In genomic region chr2:206814486-206814885, GRCh38 we compare ENCODE assay signal across 27 cellular contexts. TPM values are rescaled to one million over a fixed set of nuclear protein-coding genes. Genes with fewer than 3 reads are reported as not detected.
"Had no signal": no experiment of that assay in that cellular context is flagged by ENCODE, and none has a peak within 500 bp of the region (broad histone marks: within the 10 kb centered on the region; RNA-seq: fewer than 3 reads in every experiment).

No MANE protein-coding gene starts in this region.

- H3K4me3 Mint-ChIP-seq: immature natural killer cell; mesothelial cell of epicardium; naive thymus-derived CD4-positive, alpha-beta T cell; natural killer cell treated with Interleukin-12 subunit alpha and Interleukin-12 subunit beta and Interleukin-15 and Interleukin-18, amount 100 ng/mL, for 72 hours; neural crest cell; stimulated activated effector memory CD8-positive, alpha-beta T cell treated with anti-CD3 and anti-CD28 coated beads, Interleukin-12 subunit alpha, Interleukin-12 subunit beta, amount 100 ng/mL, for 72 hours; stimulated activated naive CD8-positive, alpha-beta T cell treated with anti-CD3 and anti-CD28 coated beads, Interleukin-15, Interleukin-2, amounts not matched to agents 100 ng/mL and 50 ng/mL, for 24 hours; type B pancreatic cell had no signal

- H3K9me3 ChIP-seq: mucosa of descending colon, pancreas, prostate gland, uterus had no signal

- H3K27ac Mint-ChIP-seq: immature natural killer cell; mesothelial cell of epicardium; natural killer cell treated with Interleukin-12 subunit alpha and Interleukin-12 subunit beta and Interleukin-15 and Interleukin-18, amount 100 ng/mL, for 72 hours; stimulated activated effector memory CD8-positive, alpha-beta T cell treated with anti-CD3 and anti-CD28 coated beads, Interleukin-12 subunit alpha, Interleukin-12 subunit beta, amount 100 ng/mL, for 72 hours; stimulated activated naive CD8-positive, alpha-beta T cell treated with anti-CD3 and anti-CD28 coated beads, Interleukin-15, Interleukin-2, amounts not matched to agents 100 ng/mL and 50 ng/mL, for 24 hours; type B pancreatic cell had no signal

- H3K27me3 ChIP-seq: pancreas, spleen, tibial nerve, uterus had no signal

- H3K4me3 ChIP-seq: left ventricle myocardium inferior, lung, mucosa of descending colon, pancreas, prostate gland, skin epidermis, spleen, tibial nerve, uterus had no signal

- H3K36me3 ChIP-seq: pancreas, prostate gland, spleen, uterus had no signal

- H3K4me1 Mint-ChIP-seq: immature natural killer cell; mesothelial cell of epicardium; naive thymus-derived CD4-positive, alpha-beta T cell; neural crest cell; stimulated activated effector memory CD8-positive, alpha-beta T cell treated with anti-CD3 and anti-CD28 coated beads, Interleukin-12 subunit alpha, Interleukin-12 subunit beta, amount 100 ng/mL, for 72 hours had no signal

- ATAC-seq: mucosa of descending colon; naive thymus-derived CD4-positive, alpha-beta T cell; natural killer cell treated with Interleukin-12 subunit alpha and Interleukin-12 subunit beta and Interleukin-15 and Interleukin-18, amount 100 ng/mL, for 72 hours; pancreas; right cardiac atrium; sciatic nerve; stimulated activated effector memory CD8-positive, alpha-beta T cell treated with anti-CD3 and anti-CD28 coated beads, Interleukin-12 subunit alpha, Interleukin-12 subunit beta, amount 100 ng/mL, for 72 hours had no signal

- H3K27ac ChIP-seq: left ventricle myocardium inferior, pancreas, prostate gland, skin epidermis, spleen, tibial nerve, uterus had no signal

- H3K9me3 Mint-ChIP-seq: immature natural killer cell; natural killer cell treated with Interleukin-12 subunit alpha and Interleukin-12 subunit beta and Interleukin-15 and Interleukin-18, amount 100 ng/mL, for 72 hours; neural crest cell; stimulated activated effector memory CD8-positive, alpha-beta T cell treated with anti-CD3 and anti-CD28 coated beads, Interleukin-12 subunit alpha, Interleukin-12 subunit beta, amount 100 ng/mL, for 72 hours; stimulated activated naive CD8-positive, alpha-beta T cell treated with anti-CD3 and anti-CD28 coated beads, Interleukin-15, Interleukin-2, amounts not matched to agents 100 ng/mL and 50 ng/mL, for 24 hours; type B pancreatic cell had no signal

- DNase-seq: hypothalamus; immature natural killer cell; islet precursor cell; left ventricle myocardium inferior; mesendoderm; mucosa of descending colon; naive thymus-derived CD4-positive, alpha-beta T cell; nucleus accumbens; pancreas; posterior cingulate gyrus; retina; right cardiac atrium; spleen; stimulated activated CD4-positive, alpha-beta T cell treated with anti-CD3 and anti-CD28 coated beads, Interleukin-4, amount 100 ng/mL, for 24 hours; stimulated activated naive CD4-positive, alpha-beta T cell; uterus had no signal

- H3K27me3 Mint-ChIP-seq: stimulated activated naive CD8-positive, alpha-beta T cell treated with anti-CD3 and anti-CD28 coated beads, Interleukin-15, Interleukin-2, amounts not matched to agents 100 ng/mL and 50 ng/mL, for 24 hours had no signal

- H3K4me1 ChIP-seq: left ventricle myocardium inferior, pancreas, prostate gland, spleen, tibial nerve, uterus had no signal

- H3K36me3 Mint-ChIP-seq: natural killer cell treated with Interleukin-12 subunit alpha and Interleukin-12 subunit beta and Interleukin-15 and Interleukin-18, amount 100 ng/mL, for 72 hours; stimulated activated effector memory CD8-positive, alpha-beta T cell treated with anti-CD3 and anti-CD28 coated beads, Interleukin-12 subunit alpha, Interleukin-12 subunit beta, amount 100 ng/mL, for 72 hours had no signal

RNA-seq across cellular contexts. Expression of gene MDH1B, which starts 49.4 kb away (rescaled TPM):
- polyA plus RNA-seq: immature natural killer cell had no signal
